ENCODE assay signal across 7 cellular contexts in the genomic region with DNA sequence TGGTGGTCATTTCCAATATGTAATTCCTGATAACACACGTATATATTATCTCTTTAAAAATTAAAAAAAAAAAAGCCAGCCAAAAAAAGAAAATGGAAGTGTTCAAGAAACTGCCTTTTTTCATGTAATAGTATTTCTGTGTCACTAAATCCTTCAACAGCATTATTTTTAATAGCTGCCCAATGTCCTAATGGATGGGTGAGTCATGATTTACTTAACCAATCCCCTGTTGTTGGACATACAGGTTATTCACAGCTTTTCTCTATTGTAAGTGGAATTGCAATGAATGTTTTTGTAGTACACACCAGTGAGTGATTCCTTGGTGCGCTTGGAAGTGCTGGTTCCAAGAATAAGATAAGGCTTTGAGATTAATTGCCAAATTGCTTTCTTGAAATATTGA.
"Had no signal": no experiment of that assay in that cellular context is flagged by ENCODE, and none has a peak within 500 bp of the region (broad histone marks: within the 10 kb centered on the region; RNA-seq: fewer than 3 reads in every experiment).

No MANE protein-coding gene starts in this region.

- H3K36me3 ChIP-seq: HAP-1 had no signal

- H3K9me3 ChIP-seq: HAP-1 had no signal

- H2AFZ ChIP-seq: GM23248 had no signal

- ATAC-seq: HCT116, K562 had no signal

- H3K4me3 ChIP-seq: GM23248, HAP-1, K562 had no signal

- H3K9ac ChIP-seq: GM23248 had no signal

- DNase-seq: GM23248, GOT3, H7, IMR-90 had no signal

- H3K27ac ChIP-seq: GM23248 had no signal
